26 cellular contexts compared by ENCODE assay signal in genomic region chr15:100769975-100770340, GRCh38.
"Had no signal": no experiment of that assay in that cellular context is flagged by ENCODE, and none has a peak within 500 bp of the region (broad histone marks: within the 10 kb centered on the region; RNA-seq: fewer than 3 reads in every experiment).

No MANE protein-coding gene starts in this region.

- DNase-seq: activated T-cell treated with anti-CD3 and anti-CD28 coated beads, Interleukin-2, amount 50 U/mL, for 1 hour; brain microvascular endothelial cell; central memory CD4-positive, alpha-beta T cell; effector memory CD4-positive, alpha-beta T cell; esophagus squamous epithelium; heart left ventricle; islet precursor cell; left cardiac atrium; mesenchymal stem cell; naive B cell; sigmoid colon; stimulated activated CD4-positive, alpha-beta T cell treated with anti-CD3 and anti-CD28 coated beads, Interleukin-2, amount 100 ng/mL, for 48 hours; stimulated activated CD8-positive, alpha-beta memory T cell treated with anti-CD3 and anti-CD28 coated beads, Interleukin-4, amount 100 ng/mL, for 48 hours; stimulated activated naive B cell treated with anti-CD40 and anti-IgM and Interleukin-4, amounts not matched to agents 10 μg/mL and 1 μg/mL and 100 μg/mL, for 72 hours; T-cell had no signal

- H3K4me1 ChIP-seq: adrenal gland, ascending aorta, esophagus squamous epithelium, heart left ventricle had no signal

- H3K36me3 ChIP-seq: adrenal gland, ascending aorta, brain microvascular endothelial cell, esophagus squamous epithelium, heart left ventricle, neural progenitor cell, ovary, sigmoid colon, thoracic aorta had no signal

- H2AFZ ChIP-seq: neural progenitor cell had no signal

- ATAC-seq: activated T-helper 17 cell treated with anti-CD3 and anti-CD28 coated beads, Interleukin-2, amount 50 U/mL, for 72 hours; heart left ventricle; left cardiac atrium; stimulated activated naive B cell treated with anti-CD40 and anti-IgM and Interleukin-4, amounts not matched to agents 10 μg/mL and 1 μg/mL and 100 μg/mL, for 72 hours; T-cell had no signal

- H3K9me3 Mint-ChIP-seq: activated T-helper 17 cell treated with anti-CD3 and anti-CD28 coated beads, Interleukin-2, amount 50 U/mL, for 72 hours; stimulated activated naive B cell treated with anti-CD40 and anti-IgM and Interleukin-4, amounts not matched to agents 10 μg/mL and 1 μg/mL and 100 μg/mL, for 72 hours; T-cell; T-helper 2 cell treated with Interferon-gamma antibody and Interleukin-4, amounts not matched to agents 5 μg/mL and 100 μg/mL, for 36 hours; type B pancreatic cell had no signal

- H3K9ac ChIP-seq: neural progenitor cell had no signal

- H3K4me3 Mint-ChIP-seq: activated naive CD8-positive, alpha-beta T cell; activated T-helper 17 cell treated with anti-CD3 and anti-CD28 coated beads, Interleukin-2, amount 50 U/mL, for 72 hours; naive B cell; neural progenitor cell; stimulated activated naive B cell treated with anti-CD40 and anti-IgM and Interleukin-4, amounts not matched to agents 10 μg/mL and 1 μg/mL and 100 μg/mL, for 72 hours; T-cell; T-helper 2 cell treated with Interferon-gamma antibody and Interleukin-4, amounts not matched to agents 5 μg/mL and 100 μg/mL, for 36 hours; type B pancreatic cell had no signal

- H3K36me3 Mint-ChIP-seq: activated naive CD8-positive, alpha-beta T cell; naive B cell; neural progenitor cell; stimulated activated naive B cell treated with anti-CD40 and anti-IgM and Interleukin-4, amounts not matched to agents 10 μg/mL and 1 μg/mL and 100 μg/mL, for 72 hours; T-cell; type B pancreatic cell had no signal

- H3K4me1 Mint-ChIP-seq: activated T-helper 17 cell treated with anti-CD3 and anti-CD28 coated beads, Interleukin-2, amount 50 U/mL, for 72 hours; stimulated activated naive B cell treated with anti-CD40 and anti-IgM and Interleukin-4, amounts not matched to agents 10 μg/mL and 1 μg/mL and 100 μg/mL, for 72 hours; T-cell had no signal

- H3K27me3 ChIP-seq: adrenal gland, ascending aorta, brain microvascular endothelial cell, neural progenitor cell, ovary, sigmoid colon had no signal

- H3K9me3 ChIP-seq: adrenal gland, ascending aorta, esophagus squamous epithelium, heart left ventricle, ovary, sigmoid colon, thoracic aorta had no signal

- H3K4me3 ChIP-seq: adrenal gland, ascending aorta, esophagus squamous epithelium, heart left ventricle, neural progenitor cell, ovary, sigmoid colon, SK-N-MC, smooth muscle cell, thoracic aorta had no signal

- H3K27ac ChIP-seq: adrenal gland, ascending aorta, brain microvascular endothelial cell, esophagus squamous epithelium, heart left ventricle, neural progenitor cell, ovary, SK-N-MC, thoracic aorta had no signal

- H3K4me2 ChIP-seq: neural progenitor cell, smooth muscle cell had no signal

- H3K27ac Mint-ChIP-seq: activated naive CD8-positive, alpha-beta T cell; activated T-helper 17 cell treated with anti-CD3 and anti-CD28 coated beads, Interleukin-2, amount 50 U/mL, for 72 hours; naive B cell; neural progenitor cell; stimulated activated naive B cell treated with anti-CD40 and anti-IgM and Interleukin-4, amounts not matched to agents 10 μg/mL and 1 μg/mL and 100 μg/mL, for 72 hours; T-cell; T-helper 2 cell treated with Interferon-gamma antibody and Interleukin-4, amounts not matched to agents 5 μg/mL and 100 μg/mL, for 36 hours; type B pancreatic cell had no signal
